Comparison of ENCODE assay signal across 8 cellular contexts in the genomic region with DNA sequence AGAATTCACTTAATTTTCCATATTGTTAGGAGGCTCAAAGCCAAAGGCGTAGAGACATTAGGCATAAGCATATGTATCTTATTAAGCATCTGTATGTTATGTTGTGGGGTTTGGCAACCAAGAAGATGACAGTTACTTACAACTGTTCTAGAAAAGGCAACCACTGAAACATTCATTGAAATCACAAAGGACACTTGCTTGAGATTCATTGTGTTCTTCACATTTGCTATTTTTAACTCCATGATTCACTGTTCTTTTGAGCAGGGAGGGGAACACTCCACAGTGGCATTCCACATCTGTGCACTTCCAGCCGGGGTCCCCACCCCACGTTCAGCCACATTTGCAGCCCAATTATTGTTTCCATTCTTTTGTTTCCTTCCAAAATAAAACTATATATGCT.
DNase-seq lines count a peak whose midpoint lies in the region; ATAC-seq, FAIRE-seq and TF ChIP-seq lines count a peak whose summit lies in the region.

No MANE protein-coding gene starts in this region.

- no peak for ATAC-seq in HG03139 (IDR thresholded peaks at IDR 0.05; ENCODE audit: unreplicated experiment)

- DNase-seq in AG20443 (ENCODE audit: low spot score) (peak; percentile 62), H54 (ENCODE audit: insufficient read length, low spot score) (no peak), globus pallidus (ENCODE audit: low spot score) (peak; percentile 72), medulla oblongata (ENCODE audit: extremely low spot score) (no peak), KG1 (lab: John Stamatoyannopoulos, UW) (no peak), NCI-H748 (lab: John Stamatoyannopoulos, UW; ENCODE audit: unreplicated experiment) (no peak)
- DNase-seq in T-helper 2 cell treated with Interferon-gamma antibody and Interleukin-4, amounts not matched to agents 5 μg/mL and 100 μg/mL, for 36 hours (ENCODE audit: low spot score), result no peak

- peaks cover 70% of the 10 kb centered on the region for H3K4me1 Mint-ChIP-seq in T-helper 2 cell treated with Interferon-gamma antibody and Interleukin-4, amounts not matched to agents 5 μg/mL and 100 μg/mL, for 36 hours (ENCODE audit: low read depth)

- peak overlapping the region; percentile 85 for H3K27ac Mint-ChIP-seq in T-helper 2 cell treated with Interferon-gamma antibody and Interleukin-4, amounts not matched to agents 5 μg/mL and 100 μg/mL, for 36 hours

- no peaks in the 10 kb centered on the region for H3K36me3 Mint-ChIP-seq in T-helper 2 cell treated with Interferon-gamma antibody and Interleukin-4, amounts not matched to agents 5 μg/mL and 100 μg/mL, for 36 hours (ENCODE audit: low read depth)

- peak overlapping the region; percentile 47 for H3K4me3 Mint-ChIP-seq in T-helper 2 cell treated with Interferon-gamma antibody and Interleukin-4, amounts not matched to agents 5 μg/mL and 100 μg/mL, for 36 hours

- H3K27me3 Mint-ChIP-seq in T-helper 2 cell treated with Interferon-gamma antibody and Interleukin-4, amounts not matched to agents 5 μg/mL and 100 μg/mL, for 36 hours (ENCODE audit: low read depth), result no peaks in the 10 kb centered on the region

- peak; percentile 75 for FAIRE-seq in H54 (lab: Jason Lieb, UNC)

- H3K9me3 Mint-ChIP-seq in T-helper 2 cell treated with Interferon-gamma antibody and Interleukin-4, amounts not matched to agents 5 μg/mL and 100 μg/mL, for 36 hours, result no peaks in the 10 kb centered on the region

- no peak for TF ChIP-seq POLR2A in H54 (IDR thresholded peaks at IDR 0.05; ENCODE audit: low read depth, low read length)

Comparison
In these comparisons a context has a peak if more than half of its experiments do, and no peak if none do; other contexts are left out.
1. DNase-seq: peak in AG20443 (single experiment) and globus pallidus (single experiment); none in H54 (single experiment), T-helper 2 cell treated with Interferon-gamma antibody and Interleukin-4, amounts not matched to agents 5 μg/mL and 100 μg/mL, for 36 hours (single experiment), medulla oblongata (single experiment), KG1 (single experiment) and NCI-H748 (single experiment).